35 cellular contexts compared by ENCODE assay signal in genomic region chr4:10057023-10057395, GRCh38.
"Had no signal": no experiment of that assay in that cellular context is flagged by ENCODE, and none has a peak within 500 bp of the region (broad histone marks: within the 10 kb centered on the region; RNA-seq: fewer than 3 reads in every experiment).

No MANE protein-coding gene starts in this region.

- H3K27ac ChIP-seq: PC-9, RWPE1, VCaP had no signal

- H3K4me3 ChIP-seq: K562, PC-9 had no signal

- FAIRE-seq: K562, RCC 7860 had no signal

- H3K4me3 Mint-ChIP-seq: activated B cell treated with CpG ODN at 0.5 μM for 24 hours; activated CD4-positive, alpha-beta memory T cell treated with anti-CD3 and anti-CD28 coated beads for 36 hours; activated naive CD8-positive, alpha-beta T cell treated with anti-CD3 and anti-CD28 coated beads for 36 hours; activated T-cell treated with anti-CD3 and anti-CD28 coated beads, Interleukin-2, amount 50 U/mL, for 72 hours; activated T-helper 17 cell treated with anti-CD3 and anti-CD28 coated beads, Interleukin-2, amount 50 U/mL, for 72 hours had no signal

- DNase-seq: activated B cell treated with CpG ODN at 0.5 μM for 24 hours; activated CD4-positive, alpha-beta memory T cell treated with anti-CD3 and anti-CD28 coated beads for 36 hours; activated CD4-positive, alpha-beta T cell treated with anti-CD3 and anti-CD28 coated beads for 4 hours; activated CD4-positive, alpha-beta T cell treated with anti-CD3 and anti-CD28 coated beads, Interleukin-2, amount 50 U/mL, for 1 hour; activated CD4-positive, CD25-positive, alpha-beta regulatory T cell treated with anti-CD3 and anti-CD28 coated beads, Interleukin-2, amount 50 U/mL, for 72 hours; activated effector memory CD4-positive, alpha-beta T cell treated with anti-CD3 and anti-CD28 coated beads, Interleukin-2, amount 50 U/mL, for 16 hours; activated naive CD4-positive, alpha-beta T cell; activated naive CD4-positive, alpha-beta T cell treated with anti-CD3 and anti-CD28 coated beads, Interleukin-2, amount 50 U/mL, for 16 hours; activated naive CD8-positive, alpha-beta T cell treated with anti-CD3 and anti-CD28 coated beads for 36 hours; activated T-cell treated with anti-CD3 and anti-CD28 coated beads, Interleukin-2, amount 50 U/mL, for 1 hour; activated T-cell treated with anti-CD3 and anti-CD28 coated beads, Interleukin-2, amount 50 U/mL, for 72 hours; amniotic stem cell; aorta; NCI-H1092 treated with DMSO at 0.1 percent for 48 hours; NCI-H1417; NCI-H146; NCI-H187; NCI-H2029 treated with DMSO at 0.1 percent for 48 hours; NCI-H2107; NCI-H2171; NCI-H510A; NCI-H526; NCI-H748 treated with DMSO at 0.1 percent for 48 hours; NK-92 treated with Interleukin-12 subunit alpha and Interleukin-12 subunit beta, amount 100 ng/mL, for 24 hours; Right ventricle myocardium superior; SW 1271; T-helper 1 cell; T-helper 2 cell; T-helper 9 cell had no signal

- H3K27me3 Mint-ChIP-seq: activated B cell treated with CpG ODN at 0.5 μM for 24 hours; activated CD4-positive, alpha-beta memory T cell treated with anti-CD3 and anti-CD28 coated beads for 36 hours; activated naive CD8-positive, alpha-beta T cell treated with anti-CD3 and anti-CD28 coated beads for 36 hours; activated T-helper 17 cell treated with anti-CD3 and anti-CD28 coated beads, Interleukin-2, amount 50 U/mL, for 72 hours had no signal

- ATAC-seq: activated T-cell treated with anti-CD3 and anti-CD28 coated beads, Interleukin-2, amount 50 U/mL, for 72 hours; activated T-helper 17 cell treated with anti-CD3 and anti-CD28 coated beads, Interleukin-2, amount 50 U/mL, for 72 hours; K562 had no signal

- H3K27ac Mint-ChIP-seq: activated B cell treated with CpG ODN at 0.5 μM for 24 hours; activated CD4-positive, alpha-beta memory T cell treated with anti-CD3 and anti-CD28 coated beads for 36 hours; activated naive CD8-positive, alpha-beta T cell treated with anti-CD3 and anti-CD28 coated beads for 36 hours; activated T-cell treated with anti-CD3 and anti-CD28 coated beads, Interleukin-2, amount 50 U/mL, for 72 hours; activated T-helper 17 cell treated with anti-CD3 and anti-CD28 coated beads, Interleukin-2, amount 50 U/mL, for 72 hours had no signal

- H3K9me3 Mint-ChIP-seq: activated CD4-positive, alpha-beta memory T cell treated with anti-CD3 and anti-CD28 coated beads for 36 hours; activated naive CD8-positive, alpha-beta T cell treated with anti-CD3 and anti-CD28 coated beads for 36 hours; activated T-cell treated with anti-CD3 and anti-CD28 coated beads, Interleukin-2, amount 50 U/mL, for 72 hours; activated T-helper 17 cell treated with anti-CD3 and anti-CD28 coated beads, Interleukin-2, amount 50 U/mL, for 72 hours had no signal

- H3K4me1 Mint-ChIP-seq: activated B cell treated with CpG ODN at 0.5 μM for 24 hours had no signal
